19 cellular contexts compared by ENCODE assay signal in the genomic region with DNA sequence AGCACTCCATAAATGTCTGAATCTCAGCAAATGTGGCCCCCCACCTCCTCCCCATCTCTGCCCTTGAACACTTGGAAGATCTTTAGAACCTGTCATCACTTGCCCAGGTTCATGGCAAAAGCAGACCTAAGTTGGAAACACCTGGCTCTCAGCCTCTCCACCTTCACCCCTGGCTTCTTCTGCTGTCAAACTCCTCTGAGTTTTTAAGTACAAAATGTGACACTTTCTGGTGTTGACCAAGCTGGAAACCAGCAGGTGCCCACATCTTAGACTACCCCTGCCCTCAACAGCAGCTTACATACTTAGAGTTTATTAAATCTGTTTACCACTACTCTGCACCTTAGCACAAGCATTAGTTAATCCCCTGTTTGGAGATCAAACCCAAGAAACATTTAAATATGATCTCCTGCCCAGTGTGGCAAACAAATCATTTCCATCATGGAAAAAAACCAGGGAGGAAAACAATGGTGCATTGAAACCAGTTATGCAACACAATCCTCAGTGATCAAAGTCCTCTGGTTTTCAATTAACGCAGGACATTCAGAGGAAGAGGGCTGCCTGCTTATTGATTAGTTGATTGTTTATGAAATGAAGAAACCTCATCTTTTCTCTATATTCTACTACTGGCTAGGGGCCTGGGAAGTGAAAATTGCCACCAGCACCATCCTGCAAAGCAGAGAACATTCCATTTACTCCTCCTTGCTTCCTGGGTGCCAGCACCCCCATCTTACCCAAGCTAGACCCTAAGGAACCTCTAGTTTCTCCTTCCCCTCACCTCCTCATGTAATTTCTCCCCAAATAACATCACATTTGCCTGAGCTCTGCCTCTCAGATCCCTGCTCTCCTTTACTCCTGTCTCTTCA.
DNase-seq lines count a peak whose midpoint lies in the region; ATAC-seq and TF ChIP-seq lines count a peak whose summit lies in the region.
"Had no signal": no experiment of that assay in that cellular context is flagged by ENCODE, and none has a peak within 500 bp of the region (broad histone marks: within the 10 kb centered on the region; RNA-seq: fewer than 3 reads in every experiment).

No MANE protein-coding gene starts in this region.

- no peak overlapping the region for H3K4me3 Mint-ChIP-seq in stimulated activated naive CD8-positive, alpha-beta T cell treated with anti-CD3 and anti-CD28 coated beads, Interleukin-15, Interleukin-2, amounts not matched to agents 100 ng/mL and 50 ng/mL, for 24 hours
- H3K4me3 Mint-ChIP-seq: HFFc6; T-helper 1 cell treated with Interleukin-12 subunit alpha and Interleukin-12 subunit beta and Interleukin-4 antibody, amounts not matched to agents 30 μg/mL and 1 μg/mL, for 36 hours had no signal

- no peak for ATAC-seq in stimulated activated naive CD8-positive, alpha-beta T cell treated with anti-CD3 and anti-CD28 coated beads, Interleukin-15, Interleukin-2, amounts not matched to agents 100 U/mL and 50 U/mL, for 24 hours
- peak; percentile 85 for ATAC-seq in body of pancreas
- peak; percentile 53 for ATAC-seq in mucosa of descending colon
- ATAC-seq: left ventricle myocardium superior, Panc1 had no signal

- 11 to 18% methylated on average over 1 of the region's 1 CpG for WGBS in body of pancreas, 2 donors

- H3K4me1 Mint-ChIP-seq in stimulated activated naive CD8-positive, alpha-beta T cell treated with anti-CD3 and anti-CD28 coated beads, Interleukin-15, Interleukin-2, amounts not matched to agents 100 ng/mL and 50 ng/mL, for 24 hours (ENCODE audit: low read depth), result peaks cover 74% of the 10 kb centered on the region

- H3K4me1 ChIP-seq in body of pancreas (peaks cover 49% of the 10 kb centered on the region), mucosa of descending colon (ENCODE audit: low read depth) (peaks cover 34% of the 10 kb centered on the region)
- H3K4me1 ChIP-seq: testis had no signal

- no peak overlapping the region for H3K4me3 ChIP-seq in body of pancreas
- no peak overlapping the region for H3K4me3 ChIP-seq in mucosa of descending colon
- H3K4me3 ChIP-seq: testis had no signal

- in situ Hi-C loops in GM13976 (cut with MboI; ENCODE audit: low sequenced_read_pairs, unreplicated experiment), result no loop called here

- H3K27ac Mint-ChIP-seq in stimulated activated naive CD8-positive, alpha-beta T cell treated with anti-CD3 and anti-CD28 coated beads, Interleukin-15, Interleukin-2, amounts not matched to agents 100 ng/mL and 50 ng/mL, for 24 hours, result peak overlapping the region; percentile 28
- H3K27ac Mint-ChIP-seq: HFFc6; T-helper 1 cell treated with Interleukin-12 subunit alpha and Interleukin-12 subunit beta and Interleukin-4 antibody, amounts not matched to agents 30 μg/mL and 1 μg/mL, for 36 hours had no signal

- peaks cover 15% of the 10 kb centered on the region for H3K36me3 Mint-ChIP-seq in stimulated activated naive CD8-positive, alpha-beta T cell treated with anti-CD3 and anti-CD28 coated beads, Interleukin-15, Interleukin-2, amounts not matched to agents 100 ng/mL and 50 ng/mL, for 24 hours (ENCODE audit: low read depth)

- no peaks in the 10 kb centered on the region for H3K36me3 ChIP-seq in body of pancreas (replicated peaks in 1 of 2; ENCODE audit: insufficient read depth in 1 of 2, low read depth in 2 of 2)
- H3K36me3 ChIP-seq in mucosa of descending colon (ENCODE audit: low read depth), result no peaks in the 10 kb centered on the region
- H3K36me3 ChIP-seq: neutrophil had no signal

- TF ChIP-seq CTCF in body of pancreas (IDR thresholded peaks at IDR 0.05), result no peak
- TF ChIP-seq CTCF in mucosa of descending colon (IDR thresholded peaks at IDR 0.05), result no peak
- no peak for TF ChIP-seq CTCF in GM13976 (IDR thresholded peaks at IDR 0.05; ENCODE audit: borderline replicate concordance, control extremely low read depth, extremely low read depth, insufficient read depth, missing control alignments)

- peak overlapping the region; percentile 82 to 87 (median 86) for H3K27ac ChIP-seq in body of pancreas
- H3K27ac ChIP-seq: neutrophil, testis had no signal

- peaks cover 7% of the 10 kb centered on the region for H3K27me3 Mint-ChIP-seq in stimulated activated naive CD8-positive, alpha-beta T cell treated with anti-CD3 and anti-CD28 coated beads, Interleukin-15, Interleukin-2, amounts not matched to agents 100 ng/mL and 50 ng/mL, for 24 hours

- H3K9me3 Mint-ChIP-seq in stimulated activated naive CD8-positive, alpha-beta T cell treated with anti-CD3 and anti-CD28 coated beads, Interleukin-15, Interleukin-2, amounts not matched to agents 100 ng/mL and 50 ng/mL, for 24 hours, result peaks cover 28% of the 10 kb centered on the region

- intact Hi-C loops in body of pancreas (cut with DNase I) (no loop called here), mucosa of descending colon (cut with DNase I, micrococcal nuclease) (no loop called here)

- DNase-seq in stimulated activated naive CD8-positive, alpha-beta T cell treated with anti-CD3 and anti-CD28 coated beads, Interleukin-15, Interleukin-2, amounts not matched to agents 100 U/mL and 50 U/mL, for 24 hours, result no peak
- DNase-seq in body of pancreas, result peak in 1 of 4 donors; percentile 52
- DNase-seq in mucosa of descending colon, result peak in 1 of 3 donors; percentile 31
- DNase-seq in NOMO-1 (lab: John Stamatoyannopoulos, UW; ENCODE audit: unreplicated experiment in 2 of 2), result no peak
- DNase-seq in foreskin melanocyte, result no peak
- DNase-seq in GM13976 (ENCODE audit: low spot score), result no peak
- no peak for DNase-seq in D341Med (ENCODE audit: low spot score)
- DNase-seq: activated CD4-positive, alpha-beta T cell treated with anti-CD3 and anti-CD28 coated beads for 48 hours; activated T-cell treated with anti-CD3 and anti-CD28 coated beads, Interleukin-2, amount 50 U/mL, for 48 hours; dermis blood vessel endothelial cell; DND-41; HFFc6; left ventricle myocardium superior; NCI-H1092 treated with DMSO at 0.1 percent for 48 hours; testis had no signal

- H3K9me3 ChIP-seq in body of pancreas, result peaks cover 0 to 7% (median 0%) of the 10 kb centered on the region in 3 donors
- peaks cover 8% of the 10 kb centered on the region for H3K9me3 ChIP-seq in mucosa of descending colon
- H3K9me3 ChIP-seq: neutrophil, testis had no signal

- H3K27me3 ChIP-seq in body of pancreas, result no peaks in the 10 kb centered on the region
- H3K27me3 ChIP-seq: neutrophil, testis had no signal

- no peak for TF ChIP-seq POLR2A in body of pancreas (IDR thresholded peaks at IDR 0.05)
